In the genomic region with DNA sequence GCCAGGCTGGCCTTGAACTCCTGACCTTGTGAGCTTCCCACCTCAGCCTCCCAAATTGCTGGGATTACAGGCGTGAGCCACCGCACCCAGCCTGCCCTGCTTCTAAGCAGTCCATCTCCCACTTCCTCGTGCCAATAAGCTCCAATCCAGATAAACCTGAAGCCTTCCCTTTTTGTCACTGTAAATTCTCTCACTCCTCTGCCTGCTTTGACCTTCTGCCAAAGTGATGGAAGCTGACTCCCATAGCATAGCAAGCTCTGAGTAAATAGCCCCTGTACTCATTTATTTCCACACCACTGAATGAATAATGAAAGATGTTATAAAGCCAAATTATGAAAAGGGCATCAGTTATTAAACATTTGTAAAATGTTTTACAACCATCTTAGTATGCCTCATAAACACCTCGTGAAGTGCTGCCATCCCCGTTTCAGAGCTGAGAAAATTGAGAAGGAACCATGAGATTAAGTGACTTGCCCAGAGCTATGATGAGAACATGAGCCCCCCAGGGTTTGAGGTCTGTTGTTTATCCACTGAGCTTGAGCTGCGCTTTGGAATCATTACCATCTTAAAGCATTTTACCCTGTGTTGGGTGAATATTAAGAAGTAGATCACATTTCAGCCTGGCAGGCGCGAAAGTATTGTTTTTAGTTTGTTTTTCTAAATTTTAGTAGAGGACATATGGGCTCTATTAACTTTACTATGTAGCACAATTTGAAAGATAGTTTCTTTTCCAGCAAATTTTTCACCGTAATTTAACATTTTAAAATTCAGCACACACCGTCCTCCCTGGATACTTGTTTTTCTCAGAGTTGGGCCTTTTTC, we compare ENCODE assay signal across 11 cellular contexts. TPM values are rescaled to one million over a fixed set of nuclear protein-coding genes. Genes with fewer than 3 reads are reported as not detected.
DNase-seq lines count a peak whose midpoint lies in the region; ATAC-seq, FAIRE-seq and TF ChIP-seq lines count a peak whose summit lies in the region.
"Had no signal": no experiment of that assay in that cellular context is flagged by ENCODE, and none has a peak within 500 bp of the region (broad histone marks: within the 10 kb centered on the region; RNA-seq: fewer than 3 reads in every experiment).

No MANE protein-coding gene starts in this region.

- H4K20me1 ChIP-seq in HepG2 (ENCODE audit: insufficient read depth, low read length): no peaks in the 10 kb centered on the region

- no peaks in the 10 kb centered on the region for H3K79me2 ChIP-seq in HepG2 (ENCODE audit: insufficient read depth, low read length)

- peak overlapping the region; percentile 85 for H2AFZ ChIP-seq in HepG2 (ENCODE audit: low read length)

- peak; percentile 44 for DNase-seq in colonic mucosa
- peak; percentile 30 for DNase-seq in HepG2 (ENCODE audit: low spot score)
- peak; percentile 34 for DNase-seq in spleen
- DNase-seq in glomerular visceral epithelial cell (ENCODE audit: extremely low spot score): no peak
- DNase-seq in activated CD4-positive, CD25-positive, alpha-beta regulatory T cell treated with anti-CD3 and anti-CD28 coated beads, Interleukin-2, amount 50 U/mL, for 72 hours: no peak
- no peak for DNase-seq in GM19238 (ENCODE audit: insufficient read length, low spot score)
- DNase-seq: activated T-cell treated with anti-CD3 and anti-CD28 coated beads, Interleukin-2, amount 50 U/mL, for 72 hours; gastrocnemius medialis; stimulated activated naive CD8-positive, alpha-beta T cell treated with anti-CD3 and anti-CD28 coated beads, Interleukin-15, amount 100 ng/mL, for 72 hours had no signal

- peak overlapping the region; percentile 84 for H3K27ac ChIP-seq in HEK293 (ENCODE audit: extremely low read depth, low read depth, low read length)
- H3K27ac ChIP-seq in colonic mucosa: peak overlapping the region; percentile 3
- peak overlapping the region; percentile 63 for H3K27ac ChIP-seq in HepG2 (ENCODE audit: extremely low read length, insufficient read depth, low read length)
- no peak overlapping the region for H3K27ac ChIP-seq in spleen

- H3K9ac ChIP-seq in colonic mucosa (ENCODE audit: low read depth in 2 of 2, low read length in 2 of 2): peak overlapping the region; percentile 24 to 28
- peak overlapping the region; percentile 54; the same call in 1 of the 2 replicates for H3K9ac ChIP-seq in HepG2 (ENCODE audit: insufficient read depth, low read depth, low read length)

- in situ Hi-C loops in HepG2 (cut with HindIII; ENCODE audit: extremely low pct_ligation_motif_present, low pct_unique_long_range_greater_than_20kb): loop anchor here (5.0 to 25.0 kb wide), 3 partner anchors 45 to 757 kb away; no protein-coding TSS in a partner anchor

- H3K27me3 ChIP-seq in colonic mucosa (no peaks in the 10 kb centered on the region), HepG2 (ENCODE audit: control insufficient read depth in 1 of 2, insufficient read depth in 2 of 2, low read length in 2 of 2) (no peaks in the 10 kb centered on the region), spleen (replicated peaks in 1 of 7) (no peaks in the 10 kb centered on the region)
- H3K27me3 ChIP-seq: gastrocnemius medialis had no signal

- CTCF ChIA-PET in HEK293 (lab: Yijun Ruan, JAX): interaction anchor here (0.6 to 2.1 kb wide), 4 partner anchors 8 to 704 kb away, joined by 3 to 6 read pairs (median 4); no protein-coding TSS in a partner anchor
- CTCF ChIA-PET in HepG2 (lab: Yijun Ruan, JAX; ENCODE audit: low intra/inter-chr PET ratio, low total read pairs): no interaction called here

- TF ChIP-seq POLR2A in HepG2 (IDR thresholded peaks at IDR 0.05; ENCODE audit: insufficient read depth in 1 of 2, low read depth in 2 of 2, low read length in 2 of 2): no peak
- TF ChIP-seq POLR2A in spleen (IDR thresholded peaks at IDR 0.05): no peak

- intact Hi-C loops in colonic mucosa (cut with DNase I) (no loop called here), HepG2 (cut with micrococcal nuclease; ENCODE audit: unreplicated experiment) (no loop called here), spleen (cut with DNase I; ENCODE audit: low total_unique reads) (loop anchor here (10.0 kb wide), 2 partner anchors 235 to 735 kb away; no protein-coding TSS in a partner anchor)

- peaks cover 9% of the 10 kb centered on the region for H3K4me1 ChIP-seq in HEK293 (ENCODE audit: control insufficient read depth, insufficient read depth, low read length)
- no peaks in the 10 kb centered on the region for H3K4me1 ChIP-seq in colonic mucosa
- H3K4me1 ChIP-seq in HepG2 (ENCODE audit: insufficient read depth, low read length): peaks cover 47% of the 10 kb centered on the region
- H3K4me1 ChIP-seq in spleen: no peaks in the 10 kb centered on the region
- H3K4me1 ChIP-seq: gastrocnemius medialis had no signal

- BruUV-seq in HepG2 (replicated peaks; lab: Mats Ljungman, UMichigan): no TSS peak

- 14% methylated on average over 10 of the region's 10 CpGs for WGBS in HepG2 (ENCODE audit: low lambda C conversion rate)
- WGBS in spleen, 5 donors: 76 to 90% (median 85%) methylated on average over 10 of the region's 10 CpGs

- peak overlapping the region; percentile 89 for H3K4me2 ChIP-seq in HepG2 (ENCODE audit: low read depth, low read length)

- POLR2A ChIA-PET in HEK293 (lab: Yijun Ruan, JAX) (interaction anchor here (0.6 to 1.3 kb wide), 2 partner anchors 52 to 53 kb away, joined by 3 to 4 read pairs; a partner anchor contains a TSS), HepG2 (lab: Yijun Ruan, JAX) (interaction anchor here (0.7 to 1.9 kb wide), 7 partner anchors 11 to 551 kb away, joined by 3 to 13 read pairs (median 4); a partner anchor contains a TSS)

- TF ChIP-seq EP300 in HepG2 (IDR thresholded peaks at IDR 0.05; ENCODE audit: low read depth in 2 of 2, low read length in 2 of 2): no peak
- TF ChIP-seq EP300 in HepG2 (CRISPR knock-in tag; IDR thresholded peaks at IDR 0.05; ENCODE audit: borderline replicate concordance): no peak

- H3K9me3 ChIP-seq in HEK293 (ENCODE audit: control insufficient read depth, insufficient read depth, low read depth, low read length): no peaks in the 10 kb centered on the region
- H3K9me3 ChIP-seq in colonic mucosa: no peaks in the 10 kb centered on the region
- H3K9me3 ChIP-seq in HepG2 (ENCODE audit: low read length): no peaks in the 10 kb centered on the region
- H3K9me3 ChIP-seq in spleen: no peaks in the 10 kb centered on the region
- H3K9me3 ChIP-seq: gastrocnemius medialis had no signal

- TF ChIP-seq CTCF in HEK293 (tag by site-specific recombination; IDR thresholded peaks at IDR 0.05) (no peak), colonic mucosa (IDR thresholded peaks at IDR 0.05) (no peak), HepG2 (CRISPR knock-in tag; IDR thresholded peaks at IDR 0.05) (no peak), spleen (IDR thresholded peaks at IDR 0.05 in 8 of 11, conservative IDR thresholded peaks at IDR 0.05 in 3 of 11) (no peak)

- H3K4me3 ChIP-seq in HEK293 (ENCODE audit: low read depth, low read length): no peak overlapping the region
- no peak overlapping the region for H3K4me3 ChIP-seq in colonic mucosa
- H3K4me3 ChIP-seq in HepG2 (replicated peaks in 1 of 3; ENCODE audit: insufficient read depth in 1 of 3, low read depth in 2 of 3, low read length in 3 of 3): peak overlapping the region; percentile 43 to 57 (median 54)
- H3K4me3 ChIP-seq in spleen: no peak overlapping the region

- H3K36me3 ChIP-seq in HEK293 (ENCODE audit: control insufficient read depth in 2 of 2, insufficient read depth in 1 of 2, low read length in 2 of 2): no peaks in the 10 kb centered on the region
- H3K36me3 ChIP-seq in colonic mucosa: no peaks in the 10 kb centered on the region
- no peaks in the 10 kb centered on the region for H3K36me3 ChIP-seq in HepG2 (replicated peaks in 1 of 2; ENCODE audit: control insufficient read depth in 1 of 2, insufficient read depth in 2 of 2, low read length in 2 of 2)
- H3K36me3 ChIP-seq in spleen: no peaks in the 10 kb centered on the region
- H3K36me3 ChIP-seq: gastrocnemius medialis had no signal

- no peak for TF ChIP-seq RAD21 in HepG2 (CRISPR knock-in tag; IDR thresholded peaks at IDR 0.05)

- ATAC-seq in HepG2: peak; percentile 30; the same call in 1 of the 3 replicates
- ATAC-seq in HG02870 (IDR thresholded peaks at IDR 0.05; ENCODE audit: unreplicated experiment): no peak
- ATAC-seq: activated T-cell treated with anti-CD3 and anti-CD28 coated beads, Interleukin-2, amount 50 U/mL, for 72 hours; stimulated activated naive CD8-positive, alpha-beta T cell treated with anti-CD3 and anti-CD28 coated beads, Interleukin-15, amount 100 ng/mL, for 72 hours had no signal

- FAIRE-seq in HepG2 (lab: Jason Lieb, UNC): no peak

RNA-seq across cellular contexts. Expression of a gene that starts 30.3 kb away (rescaled TPM):
- total RNA-seq in colonic mucosa (10 to 100 TPM; 63.6 to 66.0 TPM), HepG2 (2016; rRNA removed; fragmentation: Illumina TruSeq; extraction: Trizol) (4.2 and 4.4 TPM in 2 replicates), spleen (10 to 100 TPM in 6 of 7 donors, 1 to 10 TPM in 1; 9.6 to 25.7 (median 17.9) TPM)
- total RNA-seq in HepG2 (2016; cell fraction: cytosol; rRNA removed; fragmentation: Illumina TruSeq; extraction: Trizol; ENCODE audit: low read depth): 0.91 and 1.4 TPM in 2 replicates
- total RNA-seq in HepG2 (2016; cell fraction: insoluble cytoplasmic fraction; rRNA removed; fragmentation: Illumina TruSeq; extraction: Trizol): 3.6 and 4.5 TPM in 2 replicates
- 4.4 and 4.9 TPM in 2 replicates for total RNA-seq in HepG2 (2016; cell fraction: membrane; rRNA removed; fragmentation: Illumina TruSeq; extraction: Trizol)
- total RNA-seq in HepG2 (2016; cell fraction: nucleus; rRNA removed; fragmentation: Illumina TruSeq; extraction: Trizol): 3.2 TPM in 2 replicates
- polyA plus RNA-seq in HepG2 (2011; rRNA removed) (1.9 TPM in 2 replicates), spleen (1 to 10 TPM; 1.8 to 5.9 (median 2.6) TPM)
- 1.7 and 1.8 TPM in 2 replicates for polyA plus RNA-seq in HepG2 (2011; cell fraction: cytosol; rRNA removed)
- 0.40 and 0.69 TPM in 2 replicates for polyA plus RNA-seq in HepG2 (2011; cell fraction: nucleus; rRNA removed)
- 7.8 and 9.6 TPM in 2 replicates for polyA plus RNA-seq in HepG2 (2012)
- 3.7 and 5.4 TPM in 2 replicates for polyA plus RNA-seq in HepG2 (2016; cell fraction: cytosol; fragmentation: Illumina TruSeq; extraction: Trizol; ENCODE audit: low read depth)
- polyA plus RNA-seq in HepG2 (2016; cell fraction: insoluble cytoplasmic fraction; fragmentation: Illumina TruSeq; extraction: Trizol; ENCODE audit: low read depth): 6.7 and 7.4 TPM in 2 replicates
- 8.2 and 9.1 TPM in 2 replicates for polyA plus RNA-seq in HepG2 (2016; cell fraction: membrane; fragmentation: Illumina TruSeq; extraction: Trizol; ENCODE audit: low read depth)
- 9.8 and 10.0 TPM in 2 replicates for polyA plus RNA-seq in HepG2 (2016; cell fraction: nucleus; fragmentation: Illumina TruSeq; extraction: Trizol; ENCODE audit: insufficient read depth, low read depth)
- 0.76 and 1.3 TPM in 2 replicates for polyA minus RNA-seq in HepG2 (2011; rRNA and poly(A)+ RNA removed; ENCODE audit: low replicate concordance)
- polyA minus RNA-seq in HepG2 (2011; cell fraction: cytosol; rRNA and poly(A)+ RNA removed): 1.5 and 2.0 TPM in 2 replicates
- 0.26 and 0.62 TPM in 2 replicates for polyA minus RNA-seq in HepG2 (2011; cell fraction: nucleus; rRNA and poly(A)+ RNA removed)

RNA-seq across cellular contexts. Expression of a gene that starts 37.2 kb away (rescaled TPM):
- total RNA-seq in colonic mucosa (10 to 100 TPM; 10.7 to 12.4 TPM), HepG2 (2016; rRNA removed; fragmentation: Illumina TruSeq; extraction: Trizol) (3.9 and 8.2 TPM in 2 replicates), spleen (10 to 100 TPM; 14.0 to 25.9 (median 18.6) TPM)
- 3.0 and 3.6 TPM in 2 replicates for total RNA-seq in HepG2 (2016; cell fraction: cytosol; rRNA removed; fragmentation: Illumina TruSeq; extraction: Trizol; ENCODE audit: low read depth)
- 7.3 and 9.1 TPM in 2 replicates for total RNA-seq in HepG2 (2016; cell fraction: insoluble cytoplasmic fraction; rRNA removed; fragmentation: Illumina TruSeq; extraction: Trizol)
- total RNA-seq in HepG2 (2016; cell fraction: membrane; rRNA removed; fragmentation: Illumina TruSeq; extraction: Trizol): 3.7 and 4.9 TPM in 2 replicates
- total RNA-seq in HepG2 (2016; cell fraction: nucleus; rRNA removed; fragmentation: Illumina TruSeq; extraction: Trizol): 4.0 and 6.6 TPM in 2 replicates
- polyA plus RNA-seq in HepG2 (2011; rRNA removed) (3.3 and 4.7 TPM in 2 replicates), spleen (1 to 10 TPM; 3.3 to 5.4 (median 3.6) TPM)
- polyA plus RNA-seq in HepG2 (2011; cell fraction: cytosol; rRNA removed): 3.9 and 5.2 TPM in 2 replicates
- 6.4 and 8.1 TPM in 2 replicates for polyA plus RNA-seq in HepG2 (2011; cell fraction: nucleus; rRNA removed)
- polyA plus RNA-seq in HepG2 (2012): 3.6 and 5.8 TPM in 2 replicates
- 3.0 and 4.3 TPM in 2 replicates for polyA plus RNA-seq in HepG2 (2016; cell fraction: cytosol; fragmentation: Illumina TruSeq; extraction: Trizol; ENCODE audit: low read depth)
- 8.0 and 9.3 TPM in 2 replicates for polyA plus RNA-seq in HepG2 (2016; cell fraction: insoluble cytoplasmic fraction; fragmentation: Illumina TruSeq; extraction: Trizol; ENCODE audit: low read depth)
- polyA plus RNA-seq in HepG2 (2016; cell fraction: membrane; fragmentation: Illumina TruSeq; extraction: Trizol; ENCODE audit: low read depth): 5.1 and 6.0 TPM in 2 replicates
- polyA plus RNA-seq in HepG2 (2016; cell fraction: nucleus; fragmentation: Illumina TruSeq; extraction: Trizol; ENCODE audit: insufficient read depth, low read depth): 3.9 and 7.7 TPM in 2 replicates
- 5.6 and 7.5 TPM in 2 replicates for polyA minus RNA-seq in HepG2 (2011; rRNA and poly(A)+ RNA removed; ENCODE audit: low replicate concordance)
- polyA minus RNA-seq in HepG2 (2011; cell fraction: cytosol; rRNA and poly(A)+ RNA removed): 3.8 and 3.9 TPM in 2 replicates
- polyA minus RNA-seq in HepG2 (2011; cell fraction: nucleus; rRNA and poly(A)+ RNA removed): 12.2 and 13.7 TPM in 2 replicates

RNA-seq across cellular contexts. Expression of a gene that starts 52.9 kb away (rescaled TPM):
- total RNA-seq in colonic mucosa: 10 to 100 TPM; 26.2 to 37.9 TPM
- 31.7 and 42.0 TPM in 2 replicates for total RNA-seq in HepG2 (2016; rRNA removed; fragmentation: Illumina TruSeq; extraction: Trizol)
- 30.2 and 33.3 TPM in 2 replicates for total RNA-seq in HepG2 (2016; cell fraction: cytosol; rRNA removed; fragmentation: Illumina TruSeq; extraction: Trizol; ENCODE audit: low read depth)
- 29.5 and 42.3 TPM in 2 replicates for total RNA-seq in HepG2 (2016; cell fraction: insoluble cytoplasmic fraction; rRNA removed; fragmentation: Illumina TruSeq; extraction: Trizol)
- total RNA-seq in HepG2 (2016; cell fraction: membrane; rRNA removed; fragmentation: Illumina TruSeq; extraction: Trizol): 19.7 and 24.2 TPM in 2 replicates
- total RNA-seq in HepG2 (2016; cell fraction: nucleus; rRNA removed; fragmentation: Illumina TruSeq; extraction: Trizol): 59.6 and 64.7 TPM in 2 replicates
- polyA plus RNA-seq in HepG2 (2011; rRNA removed): 28.4 and 33.8 TPM in 2 replicates
- polyA plus RNA-seq in HepG2 (2011; cell fraction: cytosol; rRNA removed): 24.8 and 30.7 TPM in 2 replicates
- 50.2 and 50.3 TPM in 2 replicates for polyA plus RNA-seq in HepG2 (2011; cell fraction: nucleus; rRNA removed)
- 16.9 and 17.6 TPM in 2 replicates for polyA plus RNA-seq in HepG2 (2012)
- polyA plus RNA-seq in HepG2 (2016; cell fraction: cytosol; fragmentation: Illumina TruSeq; extraction: Trizol; ENCODE audit: low read depth): 0.83 and 1.0 TPM in 2 replicates
- 7.8 and 9.5 TPM in 2 replicates for polyA plus RNA-seq in HepG2 (2016; cell fraction: insoluble cytoplasmic fraction; fragmentation: Illumina TruSeq; extraction: Trizol; ENCODE audit: low read depth)
- polyA plus RNA-seq in HepG2 (2016; cell fraction: membrane; fragmentation: Illumina TruSeq; extraction: Trizol; ENCODE audit: low read depth): 1.5 and 1.6 TPM in 2 replicates
- polyA plus RNA-seq in HepG2 (2016; cell fraction: nucleus; fragmentation: Illumina TruSeq; extraction: Trizol; ENCODE audit: insufficient read depth, low read depth): 31.3 and 31.9 TPM in 2 replicates
- 201 and 238 TPM in 2 replicates for polyA minus RNA-seq in HepG2 (2011; rRNA and poly(A)+ RNA removed; ENCODE audit: low replicate concordance)
- polyA minus RNA-seq in HepG2 (2011; cell fraction: cytosol; rRNA and poly(A)+ RNA removed): 59.0 and 61.1 TPM in 2 replicates
- 83.0 and 116 TPM in 2 replicates for polyA minus RNA-seq in HepG2 (2011; cell fraction: nucleus; rRNA and poly(A)+ RNA removed)
- 10 to 100 TPM in 3 of 7 donors, 1 to 10 TPM in 4; 7.0 to 14.9 (median 10.0) TPM for total RNA-seq in spleen
- 1 to 10 TPM in 1 of 3 donors, under 1 TPM in 2; 0.63 to 1.2 (median 0.94) TPM for polyA plus RNA-seq in spleen

Comparison
In these comparisons a context has a peak if more than half of its experiments do, and no peak if none do; other contexts are left out.
1. H3K27ac ChIP-seq: peak in HEK293 (single experiment), colonic mucosa (single experiment) and HepG2 (single experiment); none in spleen (0 of 8).
2. H3K4me3 ChIP-seq: peak in HepG2 (3 of 3); none in HEK293 (single experiment), colonic mucosa (single experiment) and spleen (0 of 8).
3. DNase-seq: peak in colonic mucosa (single experiment), HepG2 (single experiment) and spleen (single experiment); none in glomerular visceral epithelial cell (single experiment), activated CD4-positive, CD25-positive, alpha-beta regulatory T cell treated with anti-CD3 and anti-CD28 coated beads, Interleukin-2, amount 50 U/mL, for 72 hours (single experiment) and GM19238 (single experiment).